In genomic region chr9:130845254-130845653, GRCh38 we compare ENCODE assay signal across 1 cellular context.
TF ChIP-seq lines count a peak whose summit lies in the region.

No MANE protein-coding gene starts in this region.

TF ChIP-seq in HCT116, 20 proteins besides CTCF, POLR2A, EP300 and RAD21 (continued from another document):
- TF ChIP-seq, protein P1, sequence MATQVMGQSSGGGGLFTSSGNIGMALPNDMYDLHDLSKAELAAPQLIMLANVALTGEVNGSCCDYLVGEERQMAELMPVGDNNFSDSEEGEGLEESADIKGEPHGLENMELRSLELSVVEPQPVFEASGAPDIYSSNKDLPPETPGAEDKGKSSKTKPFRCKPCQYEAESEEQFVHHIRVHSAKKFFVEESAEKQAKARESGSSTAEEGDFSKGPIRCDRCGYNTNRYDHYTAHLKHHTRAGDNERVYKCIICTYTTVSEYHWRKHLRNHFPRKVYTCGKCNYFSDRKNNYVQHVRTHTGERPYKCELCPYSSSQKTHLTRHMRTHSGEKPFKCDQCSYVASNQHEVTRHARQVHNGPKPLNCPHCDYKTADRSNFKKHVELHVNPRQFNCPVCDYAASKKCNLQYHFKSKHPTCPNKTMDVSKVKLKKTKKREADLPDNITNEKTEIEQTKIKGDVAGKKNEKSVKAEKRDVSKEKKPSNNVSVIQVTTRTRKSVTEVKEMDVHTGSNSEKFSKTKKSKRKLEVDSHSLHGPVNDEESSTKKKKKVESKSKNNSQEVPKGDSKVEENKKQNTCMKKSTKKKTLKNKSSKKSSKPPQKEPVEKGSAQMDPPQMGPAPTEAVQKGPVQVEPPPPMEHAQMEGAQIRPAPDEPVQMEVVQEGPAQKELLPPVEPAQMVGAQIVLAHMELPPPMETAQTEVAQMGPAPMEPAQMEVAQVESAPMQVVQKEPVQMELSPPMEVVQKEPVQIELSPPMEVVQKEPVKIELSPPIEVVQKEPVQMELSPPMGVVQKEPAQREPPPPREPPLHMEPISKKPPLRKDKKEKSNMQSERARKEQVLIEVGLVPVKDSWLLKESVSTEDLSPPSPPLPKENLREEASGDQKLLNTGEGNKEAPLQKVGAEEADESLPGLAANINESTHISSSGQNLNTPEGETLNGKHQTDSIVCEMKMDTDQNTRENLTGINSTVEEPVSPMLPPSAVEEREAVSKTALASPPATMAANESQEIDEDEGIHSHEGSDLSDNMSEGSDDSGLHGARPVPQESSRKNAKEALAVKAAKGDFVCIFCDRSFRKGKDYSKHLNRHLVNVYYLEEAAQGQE (IDR thresholded peaks at IDR 0.05; ENCODE audit: low read depth) = no peak
- TF ChIP-seq EGR1 (IDR thresholded peaks at IDR 0.05; ENCODE audit: low read depth) (no peak), MAX (IDR thresholded peaks at IDR 0.05) (no peak), EZH2phosphoT487 (IDR thresholded peaks at IDR 0.05; ENCODE audit: borderline replicate concordance) (no peak), ZFX (IDR thresholded peaks at IDR 0.05) (no peak), ZBTB33 (IDR thresholded peaks at IDR 0.05; ENCODE audit: extremely low read depth, insufficient replicate concordance, low read length) (no peak), POLR2AphosphoS5 (IDR thresholded peaks at IDR 0.05; ENCODE audit: low read depth, low read length) (no peak), SIN3A (IDR thresholded peaks at IDR 0.05; ENCODE audit: low read depth) (no peak), SRF (IDR thresholded peaks at IDR 0.05; ENCODE audit: low read depth) (no peak), SP1 (IDR thresholded peaks at IDR 0.05; ENCODE audit: low read depth) (no peak), FOSL1 (IDR thresholded peaks at IDR 0.05; ENCODE audit: low read depth) (no peak)
TF ChIP-seq in HCT116: peak in this region for 0.
